In genomic region chr21:39103689-39104088, GRCh38 we compare ENCODE assay signal across 19 cellular contexts.
DNase-seq lines count a peak whose midpoint lies in the region; ATAC-seq and TF ChIP-seq lines count a peak whose summit lies in the region.
"Had no signal": no experiment of that assay in that cellular context is flagged by ENCODE, and none has a peak within 500 bp of the region (broad histone marks: within the 10 kb centered on the region; RNA-seq: fewer than 3 reads in every experiment).

No MANE protein-coding gene starts in this region.

- H2BK5ac ChIP-seq in mesenchymal stem cell (ENCODE audit: low read depth, low read length, poor library complexity, severe bottlenecking), result no peak overlapping the region

- H3K4me1 Mint-ChIP-seq in chondrocyte (ENCODE audit: low read depth), result peaks cover 26% of the 10 kb centered on the region
- H3K4me1 Mint-ChIP-seq: activated CD4-positive, alpha-beta T cell treated with anti-CD3 and anti-CD28 coated beads, Interleukin-2, amount 10 ng/mL, durations not matched to agents 24 days and 14 days; CD4-positive, CD25-positive, alpha-beta regulatory T cell had no signal

- H3K9me3 Mint-ChIP-seq in chondrocyte (ENCODE audit: low read depth), result peaks cover 4% of the 10 kb centered on the region
- H3K9me3 Mint-ChIP-seq: activated CD4-positive, alpha-beta T cell treated with anti-CD3 and anti-CD28 coated beads, Interleukin-2, amount 10 ng/mL, durations not matched to agents 24 days and 14 days; effector memory CD8-positive, alpha-beta T cell; natural killer cell treated with Interleukin-12 subunit alpha and Interleukin-12 subunit beta and Interleukin-15 and Interleukin-18, amount 100 ng/mL, for 72 hours had no signal

- no peak for ATAC-seq in HG02678 (IDR thresholded peaks at IDR 0.05; ENCODE audit: unreplicated experiment)
- ATAC-seq: effector memory CD8-positive, alpha-beta T cell; natural killer cell treated with Interleukin-12 subunit alpha and Interleukin-12 subunit beta and Interleukin-15 and Interleukin-18, amount 100 ng/mL, for 72 hours; SK-N-SH treated with all-trans-retinoic acid at 6 μM for 48 hours had no signal

- H3K4me2 ChIP-seq in mesenchymal stem cell (ENCODE audit: low read length, poor library complexity, severe bottlenecking), result no peak overlapping the region

- H3K4ac ChIP-seq in mesenchymal stem cell (ENCODE audit: low read depth in 1 of 2, low read length in 2 of 2), result peak overlapping the region in 1 of 2 experiments; percentile 71

- H3K14ac ChIP-seq in mesenchymal stem cell (ENCODE audit: low read length in 2 of 2), result peak overlapping the region in 1 of 2 experiments; percentile 9

- H2BK15ac ChIP-seq in mesenchymal stem cell (ENCODE audit: low read depth, poor library complexity, severe bottlenecking), result no peak overlapping the region

- H3K9ac ChIP-seq in mesenchymal stem cell (ENCODE audit: low read length), result peak overlapping the region; percentile 71

- H2BK12ac ChIP-seq in mesenchymal stem cell (ENCODE audit: low read length in 2 of 2), result peak overlapping the region; percentile 33 to 93

- H4K8ac ChIP-seq in mesenchymal stem cell (ENCODE audit: low read length), result no peak overlapping the region

- H3K79me1 ChIP-seq in mesenchymal stem cell (replicated peaks; ENCODE audit: low read length, poor library complexity, severe bottlenecking), result no peaks in the 10 kb centered on the region

- H3K4me3 Mint-ChIP-seq in chondrocyte (ENCODE audit: unreplicated experiment), result peak overlapping the region; percentile 27
- H3K4me3 Mint-ChIP-seq: activated CD4-positive, alpha-beta T cell treated with anti-CD3 and anti-CD28 coated beads, Interleukin-2, amount 10 ng/mL, durations not matched to agents 24 days and 14 days; effector memory CD8-positive, alpha-beta T cell; natural killer cell treated with Interleukin-12 subunit alpha and Interleukin-12 subunit beta and Interleukin-15 and Interleukin-18, amount 100 ng/mL, for 72 hours had no signal

- no peak overlapping the region for H2AFZ ChIP-seq in mesenchymal stem cell (ENCODE audit: low read depth, low read length)

- H4K91ac ChIP-seq in mesenchymal stem cell (ENCODE audit: low read length), result no peak overlapping the region

- no peaks in the 10 kb centered on the region for H3K27me3 Mint-ChIP-seq in chondrocyte (ENCODE audit: low read depth)

- H3K27me3 ChIP-seq in mesenchymal stem cell (ENCODE audit: control insufficient read depth in 1 of 2, insufficient read depth in 1 of 2, low read length in 2 of 2) (peaks cover 4 to 5% of the 10 kb centered on the region in 2 experiments), tibial nerve (no peaks in the 10 kb centered on the region)

- H3K4me1 ChIP-seq in mesenchymal stem cell (ENCODE audit: control insufficient read depth, insufficient read depth, low read depth, low read length) (no peaks in the 10 kb centered on the region), tibial nerve (peaks cover 0 to 7% (median 0%) of the 10 kb centered on the region in 4 donors)

- H3K27ac Mint-ChIP-seq in chondrocyte (ENCODE audit: unreplicated experiment), result peak overlapping the region; percentile 94
- H3K27ac Mint-ChIP-seq: activated CD4-positive, alpha-beta T cell treated with anti-CD3 and anti-CD28 coated beads, Interleukin-2, amount 10 ng/mL, durations not matched to agents 24 days and 14 days; CD4-positive, CD25-positive, alpha-beta regulatory T cell; effector memory CD8-positive, alpha-beta T cell; natural killer cell treated with Interleukin-12 subunit alpha and Interleukin-12 subunit beta and Interleukin-15 and Interleukin-18, amount 100 ng/mL, for 72 hours had no signal

- TF ChIP-seq POLR2A in tibial nerve (IDR thresholded peaks at IDR 0.05), result no peak

- no peak overlapping the region for H3K27ac ChIP-seq in mesenchymal stem cell (ENCODE audit: low read length, poor library complexity, severe bottlenecking)
- H3K27ac ChIP-seq in tibial nerve, result peak overlapping the region in 3 of 4 donors; percentile 16 to 72 (median 63)

- no peak overlapping the region for H3K23ac ChIP-seq in mesenchymal stem cell (ENCODE audit: low read length in 2 of 2)

- H3K36me3 Mint-ChIP-seq in chondrocyte (ENCODE audit: low read depth), result peaks cover 5% of the 10 kb centered on the region
- H3K36me3 Mint-ChIP-seq: CD4-positive, CD25-positive, alpha-beta regulatory T cell; natural killer cell treated with Interleukin-12 subunit alpha and Interleukin-12 subunit beta and Interleukin-15 and Interleukin-18, amount 100 ng/mL, for 72 hours had no signal

- H3K18ac ChIP-seq in mesenchymal stem cell (ENCODE audit: low read depth in 1 of 2, low read length in 2 of 2), result peak overlapping the region; percentile 10 to 75

- peak overlapping the region; percentile 11 for H2BK120ac ChIP-seq in mesenchymal stem cell (ENCODE audit: low read depth, low read length)

- TF ChIP-seq EP300 in tibial nerve (IDR thresholded peaks at IDR 0.05), result no peak

- peak; percentile 4 for TF ChIP-seq CTCF in chondrocyte (IDR thresholded peaks at IDR 0.05)
- no peak for TF ChIP-seq CTCF in tibial nerve (IDR thresholded peaks at IDR 0.05)

- peak; percentile 73 for DNase-seq in GM04504 (ENCODE audit: low read depth)
- no peak for DNase-seq in chondrocyte (ENCODE audit: low spot score)
- DNase-seq in mesenchymal stem cell, result peak; percentile 84
- no peak for DNase-seq in tibial nerve (ENCODE audit: low spot score in 2 of 2)
- no peak for DNase-seq in NCI-H1417 (lab: John Stamatoyannopoulos, UW)
- DNase-seq in SKM-1 (lab: John Stamatoyannopoulos, UW; ENCODE audit: unreplicated experiment), result no peak
- DNase-seq: activated CD4-positive, alpha-beta T cell treated with anti-CD3 and anti-CD28 coated beads, Interleukin-2, amount 10 ng/mL, durations not matched to agents 24 days and 14 days; activated naive CD4-positive, alpha-beta T cell treated with anti-CD3 and anti-CD28 coated beads, Interleukin-2, amount 50 U/mL, for 16 hours; activated T-cell treated with anti-CD3 and anti-CD28 coated beads, Interleukin-2, amount 50 U/mL, for 1 hour; CD4-positive, CD25-positive, alpha-beta regulatory T cell; DND-41; effector memory CD8-positive, alpha-beta T cell; KBM-7; NCI-H1105; stimulated activated CD4-positive, alpha-beta T cell treated with anti-CD3 and anti-CD28 coated beads, Interleukin-2, amount 100 ng/mL, for 24 hours had no signal

- H3K36me3 ChIP-seq in mesenchymal stem cell (ENCODE audit: control insufficient read depth in 1 of 2, insufficient read depth in 2 of 2, low read depth in 1 of 2, low read length in 2 of 2), result no peaks in the 10 kb centered on the region
- no peaks in the 10 kb centered on the region for H3K36me3 ChIP-seq in tibial nerve

- no peak overlapping the region for H3K4me3 ChIP-seq in mesenchymal stem cell (ENCODE audit: insufficient read depth in 1 of 2, low read depth in 1 of 2, low read length in 2 of 2)
- H3K4me3 ChIP-seq in tibial nerve, result no peak overlapping the region
- H3K4me3 ChIP-seq: lung had no signal

- H3K9me3 ChIP-seq in mesenchymal stem cell (ENCODE audit: control insufficient read depth, low read length) (no peaks in the 10 kb centered on the region), tibial nerve (no peaks in the 10 kb centered on the region)

- no peak overlapping the region for H2AK5ac ChIP-seq in mesenchymal stem cell (ENCODE audit: low read length, severe bottlenecking)

- 63% methylated on average over 3 of the region's 4 CpGs for WGBS in mesenchymal stem cell
- 64 to 70% methylated on average over 4 of the region's 4 CpGs for WGBS in tibial nerve, 2 donors

Comparison
In these comparisons a context has a peak if more than half of its experiments do, and no peak if none do; other contexts are left out.
1. DNase-seq: peak in GM04504 (single experiment) and mesenchymal stem cell (single experiment); none in chondrocyte (single experiment), tibial nerve (0 of 2), NCI-H1417 (0 of 3) and SKM-1 (single experiment).